1 cellular context compared by ENCODE assay signal in the genomic region with DNA sequence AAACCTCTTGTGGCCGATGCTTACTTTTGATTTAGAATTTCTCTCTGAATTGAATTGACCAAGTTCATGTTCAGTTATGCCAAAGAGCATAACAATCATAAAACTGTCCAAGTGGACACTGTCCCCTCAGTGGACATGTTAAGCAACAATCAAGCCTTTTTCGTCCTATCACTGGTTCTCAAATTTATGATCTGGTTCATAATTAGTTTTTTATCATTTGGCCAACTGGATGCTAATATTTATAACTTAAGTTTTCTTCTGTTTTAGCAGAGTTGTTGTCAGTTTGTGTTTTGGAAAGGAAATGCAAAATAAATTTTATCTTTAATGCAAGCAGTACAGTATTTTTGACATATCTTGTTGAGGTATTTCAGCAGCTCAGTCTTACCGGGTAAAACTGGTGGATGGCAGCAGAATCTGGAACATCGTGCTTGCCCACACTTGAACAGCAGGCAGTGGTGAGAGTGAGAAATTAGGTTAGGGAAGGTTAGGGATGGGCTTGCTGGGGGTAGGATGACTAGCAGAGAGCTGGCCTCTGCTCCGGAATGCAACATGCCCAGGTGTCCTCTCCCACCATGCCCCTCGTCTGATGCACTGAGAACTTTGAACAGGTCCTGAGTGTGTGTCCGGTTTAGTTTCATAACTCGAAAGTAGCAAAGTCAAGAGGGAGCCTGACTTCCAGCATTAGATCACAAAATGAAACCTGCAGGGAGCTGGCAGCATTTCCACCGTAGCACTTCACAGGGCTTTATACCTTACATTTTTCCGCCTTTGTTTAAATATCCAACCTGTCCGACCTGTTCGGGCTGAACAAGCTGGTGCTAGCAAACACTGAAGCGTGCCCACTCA.
A peak's percentile ranks its signal among the peaks of the same experiment; 100 is the strongest.
TF ChIP-seq lines count a peak whose summit lies in the region.

No MANE protein-coding gene starts in this region.

TF ChIP-seq in HepG2, 621 proteins besides CTCF, POLR2A, EP300 and RAD21 (continued from another document and continues in another):
- TF ChIP-seq HNF1A (IDR thresholded peaks at IDR 0.05; ENCODE audit: low read depth) (no peak), HNF1A (CRISPR knock-in tag; IDR thresholded peaks at IDR 0.05; ENCODE audit: borderline replicate concordance) (no peak), MED8 (CRISPR knock-in tag; IDR thresholded peaks at IDR 0.05; ENCODE audit: insufficient replicate concordance) (no peak), RBM39 (IDR thresholded peaks at IDR 0.05; ENCODE audit: low read depth, low read length, poor library complexity, severe bottlenecking) (no peak), ZNF660 (CRISPR knock-in tag; IDR thresholded peaks at IDR 0.05; ENCODE audit: borderline replicate concordance, low read depth) (no peak), ZNF737 (CRISPR knock-in tag; IDR thresholded peaks at IDR 0.05; ENCODE audit: borderline replicate concordance) (no peak), CCAR2 (optimal IDR thresholded peaks at IDR 0.05; ENCODE audit: low read depth, low read length) (no peak), ZNF792 (CRISPR knock-in tag; IDR thresholded peaks at IDR 0.05) (peak; percentile 60; the same call in 1 of the 2 replicates), KDM2A (CRISPR knock-in tag; IDR thresholded peaks at IDR 0.05; ENCODE audit: borderline replicate concordance, low read depth) (0 out of 2 replicates have a peak, but pooled peaks have one; percentile 28), ZMYM3 (CRISPR knock-in tag; IDR thresholded peaks at IDR 0.05) (peak; percentile 25; the same call in 1 of the 2 replicates), ZNF841 (CRISPR knock-in tag; IDR thresholded peaks at IDR 0.05; ENCODE audit: borderline replicate concordance) (no peak), ZSCAN9 (CRISPR knock-in tag; IDR thresholded peaks at IDR 0.05; ENCODE audit: borderline replicate concordance) (peak; percentile 37; the same call in 1 of the 2 replicates), REXO4 (CRISPR knock-in tag; IDR thresholded peaks at IDR 0.05; ENCODE audit: borderline replicate concordance) (no peak), ZNF577 (CRISPR knock-in tag; IDR thresholded peaks at IDR 0.05; ENCODE audit: borderline replicate concordance, low read depth) (no peak), ZNF709 (CRISPR knock-in tag; IDR thresholded peaks at IDR 0.05) (no peak), ZMAT3 (CRISPR knock-in tag; conservative IDR thresholded peaks at IDR 0.05) (0 out of 2 replicates have a peak, but pooled peaks have one; percentile 34), GMEB1 (CRISPR knock-in tag; IDR thresholded peaks at IDR 0.05; ENCODE audit: borderline replicate concordance) (no peak), AKNA (CRISPR knock-in tag; IDR thresholded peaks at IDR 0.05; ENCODE audit: borderline replicate concordance) (no peak), MYC (CRISPR knock-in tag; IDR thresholded peaks at IDR 0.05; ENCODE audit: borderline replicate concordance) (peak; percentile 43; the same call in 1 of the 2 replicates), FOXA3 (CRISPR knock-in tag; IDR thresholded peaks at IDR 0.05) (peak; percentile 51; the same call in 1 of the 2 replicates), RFX3 (CRISPR knock-in tag; IDR thresholded peaks at IDR 0.05) (no peak), PAXIP1 (CRISPR knock-in tag; conservative IDR thresholded peaks at IDR 0.05) (peak; percentile 89)
- TF ChIP-seq, protein P1, sequence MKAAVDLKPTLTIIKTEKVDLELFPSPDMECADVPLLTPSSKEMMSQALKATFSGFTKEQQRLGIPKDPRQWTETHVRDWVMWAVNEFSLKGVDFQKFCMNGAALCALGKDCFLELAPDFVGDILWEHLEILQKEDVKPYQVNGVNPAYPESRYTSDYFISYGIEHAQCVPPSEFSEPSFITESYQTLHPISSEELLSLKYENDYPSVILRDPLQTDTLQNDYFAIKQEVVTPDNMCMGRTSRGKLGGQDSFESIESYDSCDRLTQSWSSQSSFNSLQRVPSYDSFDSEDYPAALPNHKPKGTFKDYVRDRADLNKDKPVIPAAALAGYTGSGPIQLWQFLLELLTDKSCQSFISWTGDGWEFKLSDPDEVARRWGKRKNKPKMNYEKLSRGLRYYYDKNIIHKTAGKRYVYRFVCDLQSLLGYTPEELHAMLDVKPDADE (CRISPR knock-in tag; IDR thresholded peaks at IDR 0.05) = no peak
- TF ChIP-seq, protein P2, sequence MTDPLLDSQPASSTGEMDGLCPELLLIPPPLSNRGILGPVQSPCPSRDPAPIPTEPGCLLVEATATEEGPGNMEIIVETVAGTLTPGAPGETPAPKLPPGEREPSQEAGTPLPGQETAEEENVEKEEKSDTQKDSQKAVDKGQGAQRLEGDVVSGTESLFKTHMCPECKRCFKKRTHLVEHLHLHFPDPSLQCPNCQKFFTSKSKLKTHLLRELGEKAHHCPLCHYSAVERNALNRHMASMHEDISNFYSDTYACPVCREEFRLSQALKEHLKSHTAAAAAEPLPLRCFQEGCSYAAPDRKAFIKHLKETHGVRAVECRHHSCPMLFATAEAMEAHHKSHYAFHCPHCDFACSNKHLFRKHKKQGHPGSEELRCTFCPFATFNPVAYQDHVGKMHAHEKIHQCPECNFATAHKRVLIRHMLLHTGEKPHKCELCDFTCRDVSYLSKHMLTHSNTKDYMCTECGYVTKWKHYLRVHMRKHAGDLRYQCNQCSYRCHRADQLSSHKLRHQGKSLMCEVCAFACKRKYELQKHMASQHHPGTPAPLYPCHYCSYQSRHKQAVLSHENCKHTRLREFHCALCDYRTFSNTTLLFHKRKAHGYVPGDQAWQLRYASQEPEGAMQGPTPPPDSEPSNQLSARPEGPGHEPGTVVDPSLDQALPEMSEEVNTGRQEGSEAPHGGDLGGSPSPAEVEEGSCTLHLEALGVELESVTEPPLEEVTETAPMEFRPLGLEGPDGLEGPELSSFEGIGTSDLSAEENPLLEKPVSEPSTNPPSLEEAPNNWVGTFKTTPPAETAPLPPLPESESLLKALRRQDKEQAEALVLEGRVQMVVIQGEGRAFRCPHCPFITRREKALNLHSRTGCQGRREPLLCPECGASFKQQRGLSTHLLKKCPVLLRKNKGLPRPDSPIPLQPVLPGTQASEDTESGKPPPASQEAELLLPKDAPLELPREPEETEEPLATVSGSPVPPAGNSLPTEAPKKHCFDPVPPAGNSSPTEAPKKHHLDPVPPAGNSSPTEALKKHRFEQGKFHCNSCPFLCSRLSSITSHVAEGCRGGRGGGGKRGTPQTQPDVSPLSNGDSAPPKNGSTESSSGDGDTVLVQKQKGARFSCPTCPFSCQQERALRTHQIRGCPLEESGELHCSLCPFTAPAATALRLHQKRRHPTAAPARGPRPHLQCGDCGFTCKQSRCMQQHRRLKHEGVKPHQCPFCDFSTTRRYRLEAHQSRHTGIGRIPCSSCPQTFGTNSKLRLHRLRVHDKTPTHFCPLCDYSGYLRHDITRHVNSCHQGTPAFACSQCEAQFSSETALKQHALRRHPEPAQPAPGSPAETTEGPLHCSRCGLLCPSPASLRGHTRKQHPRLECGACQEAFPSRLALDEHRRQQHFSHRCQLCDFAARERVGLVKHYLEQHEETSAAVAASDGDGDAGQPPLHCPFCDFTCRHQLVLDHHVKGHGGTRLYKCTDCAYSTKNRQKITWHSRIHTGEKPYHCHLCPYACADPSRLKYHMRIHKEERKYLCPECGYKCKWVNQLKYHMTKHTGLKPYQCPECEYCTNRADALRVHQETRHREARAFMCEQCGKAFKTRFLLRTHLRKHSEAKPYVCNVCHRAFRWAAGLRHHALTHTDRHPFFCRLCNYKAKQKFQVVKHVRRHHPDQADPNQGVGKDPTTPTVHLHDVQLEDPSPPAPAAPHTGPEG (CRISPR knock-in tag; IDR thresholded peaks at IDR 0.05) = no peak
